In the genomic region with DNA sequence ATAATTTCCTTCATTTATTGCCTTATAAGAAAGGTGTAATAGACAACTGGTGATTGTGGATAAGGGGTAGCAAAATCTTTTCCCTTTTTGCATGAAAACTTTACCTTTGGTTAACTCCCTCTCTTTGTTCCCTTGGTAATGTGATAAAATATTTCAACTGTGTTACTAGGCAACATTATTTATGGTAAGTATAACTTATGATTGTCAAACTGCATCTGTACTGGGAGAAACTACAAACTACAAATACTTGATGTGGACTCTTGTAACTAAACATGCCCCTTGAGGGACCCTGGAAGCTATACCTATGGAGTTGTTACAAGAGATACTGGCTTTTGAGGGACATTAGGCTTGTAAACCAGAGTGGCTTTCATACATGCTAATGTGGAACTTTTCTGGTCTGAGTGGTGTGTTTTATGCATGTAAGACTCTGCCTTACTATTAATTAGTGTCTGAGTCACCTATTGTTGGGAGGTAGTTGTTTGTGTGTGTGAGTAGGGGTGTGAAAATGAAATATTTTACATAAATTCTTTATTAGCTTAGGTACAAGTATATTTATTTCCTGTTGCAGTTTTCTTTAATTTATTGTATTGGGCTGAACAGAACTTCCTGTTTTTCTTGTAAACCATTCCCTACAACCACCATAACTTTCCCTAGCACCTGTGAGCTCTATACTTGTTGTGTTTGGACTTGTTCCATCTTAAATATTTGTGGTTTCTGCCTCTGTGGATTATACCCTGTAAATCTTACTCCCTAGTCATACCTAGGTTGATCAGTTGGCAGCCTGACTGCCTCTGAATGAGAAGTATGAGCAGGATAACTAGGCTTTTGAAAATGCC, we compare ENCODE assay signal across 12 cellular contexts. TPM values are rescaled to one million over a fixed set of nuclear protein-coding genes. Genes with fewer than 3 reads are reported as not detected.
DNase-seq lines count a peak whose midpoint lies in the region; ATAC-seq and TF ChIP-seq lines count a peak whose summit lies in the region.
"Had no signal": no experiment of that assay in that cellular context is flagged by ENCODE, and none has a peak within 500 bp of the region (broad histone marks: within the 10 kb centered on the region; RNA-seq: fewer than 3 reads in every experiment).

No MANE protein-coding gene starts in this region.

- no peak overlapping the region for H3K4me3 Mint-ChIP-seq in CD8-positive, alpha-beta T cell
- H3K4me3 Mint-ChIP-seq: activated CD8-positive, alpha-beta memory T cell treated with anti-CD3 and anti-CD28 coated beads, Interleukin-2, amount 10 ng/mL, durations not matched to agents 7 days and 5 days had no signal

- H3K27ac Mint-ChIP-seq in CD8-positive, alpha-beta T cell: no peak overlapping the region
- H3K27ac Mint-ChIP-seq: activated CD8-positive, alpha-beta memory T cell treated with anti-CD3 and anti-CD28 coated beads, Interleukin-2, amount 10 ng/mL, durations not matched to agents 7 days and 5 days had no signal

- no peaks in the 10 kb centered on the region for H3K27me3 ChIP-seq in RWPE2 (ENCODE audit: insufficient read depth, poor library complexity, severe bottlenecking)
- no peaks in the 10 kb centered on the region for H3K27me3 ChIP-seq in CD8-positive, alpha-beta T cell (ENCODE audit: insufficient read depth, low read length)
- H3K27me3 ChIP-seq: suprapubic skin had no signal

- TF ChIP-seq CTCF in 22Rv1 (IDR thresholded peaks at IDR 0.05) (no peak), RWPE2 (IDR thresholded peaks at IDR 0.05; ENCODE audit: poor library complexity, severe bottlenecking) (no peak)
- no peak for TF ChIP-seq CTCF in CD8-positive, alpha-beta T cell (IDR thresholded peaks at IDR 0.05)

- peak overlapping the region; percentile 16; the same call in 1 of the 2 replicates for H3K27ac ChIP-seq in 22Rv1
- peak overlapping the region; percentile 56 for H3K27ac ChIP-seq in RWPE2 (ENCODE audit: poor library complexity, severe bottlenecking)
- H3K27ac ChIP-seq in CD8-positive, alpha-beta T cell (ENCODE audit: low read depth, low read length): no peak overlapping the region
- H3K27ac ChIP-seq: suprapubic skin had no signal

- peaks cover 6% of the 10 kb centered on the region for H3K36me3 Mint-ChIP-seq in CD8-positive, alpha-beta T cell
- H3K36me3 Mint-ChIP-seq: activated CD8-positive, alpha-beta memory T cell treated with anti-CD3 and anti-CD28 coated beads, Interleukin-2, amount 10 ng/mL, durations not matched to agents 7 days and 5 days had no signal

- H3K4me1 ChIP-seq in RWPE2 (ENCODE audit: insufficient read depth, poor library complexity, severe bottlenecking): peaks cover 17% of the 10 kb centered on the region
- H3K4me1 ChIP-seq in CD8-positive, alpha-beta T cell (ENCODE audit: insufficient read depth, low read length): no peaks in the 10 kb centered on the region

- H3K9me3 ChIP-seq in RWPE2 (ENCODE audit: severe bottlenecking): no peaks in the 10 kb centered on the region
- no peaks in the 10 kb centered on the region for H3K9me3 ChIP-seq in CD8-positive, alpha-beta T cell (ENCODE audit: low read length)
- H3K9me3 ChIP-seq: suprapubic skin had no signal

- H3K9me3 Mint-ChIP-seq in CD8-positive, alpha-beta T cell: peaks cover 2% of the 10 kb centered on the region

- H3K27me3 Mint-ChIP-seq in CD8-positive, alpha-beta T cell (ENCODE audit: low read depth): no peaks in the 10 kb centered on the region
- H3K27me3 Mint-ChIP-seq: activated CD8-positive, alpha-beta memory T cell treated with anti-CD3 and anti-CD28 coated beads, Interleukin-2, amount 10 ng/mL, durations not matched to agents 7 days and 5 days had no signal

- intact Hi-C loops in CD8-positive, alpha-beta T cell (cut with DNase I, micrococcal nuclease): no loop called here

- peak; percentile 100 for ATAC-seq in RWPE2 (ENCODE audit: low read depth)
- no peak for ATAC-seq in GM18498 (IDR thresholded peaks at IDR 0.05; ENCODE audit: unreplicated experiment)
- no peak for ATAC-seq in CD8-positive, alpha-beta T cell
- ATAC-seq in GM19395 (IDR thresholded peaks at IDR 0.05; ENCODE audit: unreplicated experiment): no peak
- ATAC-seq: activated CD8-positive, alpha-beta memory T cell treated with anti-CD3 and anti-CD28 coated beads, Interleukin-2, amount 10 ng/mL, durations not matched to agents 7 days and 5 days; GM12878 had no signal

- H3K4me1 Mint-ChIP-seq in CD8-positive, alpha-beta T cell (ENCODE audit: low read depth): peaks cover 6% of the 10 kb centered on the region
- H3K4me1 Mint-ChIP-seq: activated CD8-positive, alpha-beta memory T cell treated with anti-CD3 and anti-CD28 coated beads, Interleukin-2, amount 10 ng/mL, durations not matched to agents 7 days and 5 days had no signal

- no peaks in the 10 kb centered on the region for H3K36me3 ChIP-seq in RWPE2 (ENCODE audit: low read depth)
- no peaks in the 10 kb centered on the region for H3K36me3 ChIP-seq in CD8-positive, alpha-beta T cell (ENCODE audit: insufficient read depth, low read length)
- H3K36me3 ChIP-seq: suprapubic skin had no signal

- POLR2A ChIA-PET in CD8-positive, alpha-beta T cell (lab: Charles Lee): interaction anchor here (0.8 kb wide), 1 partner anchor 58 kb away, joined by 3 read pairs; no protein-coding TSS in a partner anchor

- CTCF ChIA-PET in CD8-positive, alpha-beta T cell (lab: Charles Lee): no interaction called here

- no peak overlapping the region for H3K4me3 ChIP-seq in RWPE2 (ENCODE audit: severe bottlenecking)
- H3K4me3 ChIP-seq in CD8-positive, alpha-beta T cell (ENCODE audit: low read depth, low read length): no peak overlapping the region
- H3K4me3 ChIP-seq: GM12878, suprapubic skin had no signal

- peak; percentile 56 for DNase-seq in HPDE6-E6E7 (ENCODE audit: extremely low spot score)
- DNase-seq in RWPE2 (ENCODE audit: low spot score): peak; percentile 68
- DNase-seq in iris pigment epithelial cell (ENCODE audit: low read depth): peak; percentile 60
- DNase-seq in CD8-positive, alpha-beta T cell: no peak
- no peak for DNase-seq in cerebellar nuclear complex (lab: John Stamatoyannopoulos, UW)
- DNase-seq: activated CD8-positive, alpha-beta memory T cell treated with anti-CD3 and anti-CD28 coated beads, Interleukin-2, amount 10 ng/mL, durations not matched to agents 7 days and 5 days; stimulated activated CD4-positive, alpha-beta T cell treated with anti-CD3 and anti-CD28 coated beads, Interleukin-12 subunit alpha, Interleukin-12 subunit beta, amount 100 ng/mL, for 4 hours had no signal

RNA-seq across cellular contexts. Expression of gene STK31, which starts 49.8 kb away (rescaled TPM):
- under 1 TPM; 0.43 to 0.44 TPM for total RNA-seq in CD8-positive, alpha-beta T cell

Comparison
In these comparisons a context has a peak if more than half of its experiments do, and no peak if none do; other contexts are left out.
1. DNase-seq: peak in HPDE6-E6E7 (single experiment), RWPE2 (single experiment) and iris pigment epithelial cell (single experiment); none in CD8-positive, alpha-beta T cell (0 of 7) and cerebellar nuclear complex (0 of 2).